Comparison of ENCODE assay signal across 2 cellular contexts in genomic region chr2:151060334-151060733, GRCh38.
A peak's percentile ranks its signal among the peaks of the same experiment; 100 is the strongest.
TF ChIP-seq lines count a peak whose summit lies in the region.

No MANE protein-coding gene starts in this region.

TF ChIP-seq in GM23338, 12 proteins besides CTCF, POLR2A, EP300 and RAD21 (continued from another document):
- TF ChIP-seq REST (IDR thresholded peaks at IDR 0.05; ENCODE audit: unreplicated experiment) = no peak
- TF ChIP-seq ZNF331 (CRISPR knock-in tag; IDR thresholded peaks at IDR 0.05; ENCODE audit: low read depth) = no peak
- TF ChIP-seq CREB1 (CRISPR knock-in tag; IDR thresholded peaks at IDR 0.05; ENCODE audit: low read depth) = no peak
- TF ChIP-seq JUNB (IDR thresholded peaks at IDR 0.05; ENCODE audit: unreplicated experiment) = no peak
- no peak for TF ChIP-seq EZH2 (IDR thresholded peaks at IDR 0.05; ENCODE audit: low read depth, unreplicated experiment)
- TF ChIP-seq ZNF462 (CRISPR knock-in tag; IDR thresholded peaks at IDR 0.05) = no peak
- no peak for TF ChIP-seq EZH2phosphoT487 (IDR thresholded peaks at IDR 0.05; ENCODE audit: unreplicated experiment)
- TF ChIP-seq ETS1 (IDR thresholded peaks at IDR 0.05) = no peak
- no peak for TF ChIP-seq POLR2AphosphoS5 (IDR thresholded peaks at IDR 0.05; ENCODE audit: low read depth)

TF ChIP-seq in SK-N-SH, 30 proteins besides CTCF, POLR2A, EP300 and RAD21 (continued from another document):
- TF ChIP-seq REST (IDR thresholded peaks at IDR 0.05; ENCODE audit: low read depth, low read length) = no peak
- TF ChIP-seq GATA2 (CRISPR knock-in tag; IDR thresholded peaks at IDR 0.05) = peak; percentile 62
